8 cellular contexts compared by ENCODE assay signal in the genomic region with DNA sequence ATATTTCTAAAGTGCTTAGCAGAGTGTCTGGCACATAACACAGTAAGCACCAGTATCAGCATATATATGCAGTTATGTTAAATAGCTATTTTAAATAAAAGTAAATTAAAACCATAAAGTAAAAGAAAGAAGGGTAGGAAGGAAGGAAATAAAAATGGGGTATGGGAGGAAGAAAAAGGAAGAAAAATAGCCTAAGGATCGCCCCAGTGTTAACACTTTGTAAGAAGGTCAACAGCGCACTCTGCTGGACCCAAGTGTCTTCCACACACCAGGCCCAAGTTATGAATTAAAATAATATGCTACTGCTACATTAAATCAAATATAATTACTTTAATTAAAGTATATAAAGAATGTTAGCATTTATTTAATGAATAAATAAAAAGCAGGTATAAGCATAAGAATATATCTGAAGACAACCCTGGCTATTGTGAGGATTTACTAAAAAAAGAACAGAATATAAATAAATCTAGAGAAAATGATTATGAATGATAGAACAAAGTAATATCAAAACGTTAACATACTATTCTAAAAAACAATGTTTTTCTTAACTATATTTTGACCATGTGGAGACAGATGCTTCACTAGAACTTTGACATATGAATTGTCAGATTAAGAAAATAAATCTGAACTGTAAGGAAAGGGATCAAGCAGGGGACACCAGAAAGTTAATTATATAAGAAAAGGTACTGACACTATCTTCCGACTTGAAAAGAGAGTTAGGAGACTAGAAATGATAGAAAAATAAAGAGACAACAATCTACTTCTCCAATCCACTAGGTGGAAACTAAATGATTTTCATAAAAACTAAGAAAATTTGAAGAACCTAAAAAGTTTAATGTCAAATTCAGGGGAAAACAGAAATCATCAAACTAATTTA. TPM values are rescaled to one million over a fixed set of nuclear protein-coding genes. Genes with fewer than 3 reads are reported as not detected.
DNase-seq lines count a peak whose midpoint lies in the region; ATAC-seq, FAIRE-seq and TF ChIP-seq lines count a peak whose summit lies in the region.

No MANE protein-coding gene starts in this region.

- TF ChIP-seq POLR2A in adrenal gland (IDR thresholded peaks at IDR 0.05) (no peak), spleen (IDR thresholded peaks at IDR 0.05) (no peak)

- H3K4me3 ChIP-seq in adrenal gland (no peak overlapping the region), right cardiac atrium (ENCODE audit: low read length) (no peak overlapping the region), spleen (no peak overlapping the region)

- H3K27me3 ChIP-seq in adrenal gland (no peaks in the 10 kb centered on the region), right cardiac atrium (ENCODE audit: control insufficient read depth, insufficient read depth) (no peaks in the 10 kb centered on the region), spleen (replicated peaks in 1 of 7) (no peaks in the 10 kb centered on the region)

- H3K4me1 ChIP-seq in adrenal gland (replicated peaks in 1 of 2) (no peaks in the 10 kb centered on the region), right cardiac atrium (ENCODE audit: control insufficient read depth, insufficient read depth, low read length) (no peaks in the 10 kb centered on the region), spleen (peaks cover 0 to 4% (median 0%) of the 10 kb centered on the region in 6 donors)

- ATAC-seq in right cardiac atrium (no peak), GM18520 (IDR thresholded peaks at IDR 0.05; ENCODE audit: unreplicated experiment) (no peak), GM19463 (IDR thresholded peaks at IDR 0.05; ENCODE audit: unreplicated experiment) (no peak)

- H3K27ac ChIP-seq in adrenal gland (no peak overlapping the region), right cardiac atrium (ENCODE audit: low read length) (no peak overlapping the region), spleen (no peak overlapping the region)

- TF ChIP-seq CTCF in adrenal gland (IDR thresholded peaks at IDR 0.05) (peak; percentile 48 to 83 (median 66)), spleen (IDR thresholded peaks at IDR 0.05 in 8 of 11, conservative IDR thresholded peaks at IDR 0.05 in 3 of 11) (peak; percentile 43 to 72 (median 65))

- H3K36me3 ChIP-seq in adrenal gland (replicated peaks in 1 of 2), result no peaks in the 10 kb centered on the region
- no peaks in the 10 kb centered on the region for H3K36me3 ChIP-seq in spleen

- peak; percentile 82 for FAIRE-seq in G401.6 (lab: Jason Lieb, UNC)

- 45 to 49% (median 47%) methylated on average over 4 of the region's 4 CpGs for WGBS in adrenal gland, 4 donors
- WGBS in right cardiac atrium, result 51% methylated on average over 4 of the region's 4 CpGs
- 53 to 66% (median 62%) methylated on average over 4 of the region's 4 CpGs for WGBS in spleen, 5 donors

- intact Hi-C loops in adrenal gland (cut with DNase I), result loop anchor here in 1 of 2 donors (5.0 kb wide), 2 partner anchors 200 to 420 kb away; no protein-coding TSS in a partner anchor
- intact Hi-C loops in right cardiac atrium (cut with DNase I), result loop anchor here in 1 of 4 donors (10.0 kb wide), 1 partner anchor 423 kb away; no protein-coding TSS in a partner anchor
- intact Hi-C loops in spleen (cut with DNase I; ENCODE audit: low total_unique reads), result no loop called here

- DNase-seq in LHCN-M2 (ENCODE audit: low read depth) (peak; percentile 63), SHP77 treated with DMSO at 0.1 percent for 48 hours (lab: John Stamatoyannopoulos, UW) (peak; percentile 10), adrenal gland (peak; percentile 40 to 72 (median 61)), right cardiac atrium (peak; percentile 46 to 72 (median 48)), spleen (no peak)

- no peaks in the 10 kb centered on the region for H3K9me3 ChIP-seq in adrenal gland (replicated peaks in 1 of 3)
- H3K9me3 ChIP-seq in right cardiac atrium (ENCODE audit: control insufficient read depth, low read length), result no peaks in the 10 kb centered on the region
- no peaks in the 10 kb centered on the region for H3K9me3 ChIP-seq in spleen

RNA-seq across cellular contexts. Expression of a gene that starts 25.9 kb away (rescaled TPM):
- total RNA-seq in LHCN-M2 (2014; rRNA removed) (15.7 and 17.0 TPM in 2 replicates), adrenal gland (1 to 10 TPM in 1 of 8 donors, under 1 TPM in 7; 0.06 to 1.1 (median 0.46) TPM), right cardiac atrium (under 1 TPM in 3 of 4 donors, not detected in 1; 0.11 to 0.41 (median 0.29) TPM), spleen (1 to 10 TPM in 6 of 7 donors, under 1 TPM in 1; 0.79 to 3.7 (median 1.7) TPM)
- polyA plus RNA-seq in LHCN-M2 (2012), result 2.1 TPM
- polyA plus RNA-seq in adrenal gland (under 1 TPM; 0.16 to 0.59 (median 0.20) TPM), right cardiac atrium (0.05 TPM), spleen (under 1 TPM; 0.41 to 0.86 (median 0.45) TPM)
